ENCODE assay signal across 8 cellular contexts in genomic region chr9:96874947-96875459, GRCh38.
DNase-seq lines count a peak whose midpoint lies in the region; ATAC-seq, FAIRE-seq and TF ChIP-seq lines count a peak whose summit lies in the region.

No MANE protein-coding gene starts in this region.

- H3K9me3 ChIP-seq in SU-DHL-6 (ENCODE audit: insufficient read depth, low read length) (no peaks in the 10 kb centered on the region), mucosa of rectum (ENCODE audit: control insufficient read depth in 2 of 2, low read length in 2 of 2) (no peaks in the 10 kb centered on the region)
- no peaks in the 10 kb centered on the region for H3K9me3 ChIP-seq in effector memory CD4-positive, alpha-beta T cell (ENCODE audit: control insufficient read depth, low read length)

- TF ChIP-seq CTCF in SU-DHL-6 (IDR thresholded peaks at IDR 0.05; ENCODE audit: insufficient read depth, low read length, poor library complexity, severe bottlenecking): no peak

- H3K4me2 ChIP-seq in SU-DHL-6 (ENCODE audit: low read depth, low read length, poor library complexity, severe bottlenecking): peak overlapping the region; percentile 66

- peaks cover 33% of the 10 kb centered on the region for H3F3A ChIP-seq in SU-DHL-6 (ENCODE audit: insufficient read depth)

- H3K4me3 ChIP-seq in SU-DHL-6 (ENCODE audit: insufficient read depth, low read length, poor library complexity, severe bottlenecking) (peak overlapping the region; percentile 49), mucosa of rectum (ENCODE audit: low read length in 2 of 2) (peak overlapping the region; percentile 74 to 78)
- peak overlapping the region; percentile 16 for H3K4me3 ChIP-seq in effector memory CD4-positive, alpha-beta T cell (ENCODE audit: insufficient read depth, low read depth, low read length, poor library complexity, severe bottlenecking)

- no peaks in the 10 kb centered on the region for H3K9me2 ChIP-seq in SU-DHL-6 (replicated peaks; ENCODE audit: insufficient read depth, low read length)

- H3K79me2 ChIP-seq in SU-DHL-6 (ENCODE audit: insufficient read depth, low read length): no peaks in the 10 kb centered on the region

- H3K27me3 ChIP-seq in SU-DHL-6 (ENCODE audit: low read length): no peaks in the 10 kb centered on the region
- peaks cover 29% of the 10 kb centered on the region for H3K27me3 ChIP-seq in effector memory CD4-positive, alpha-beta T cell (replicated peaks; ENCODE audit: control insufficient read depth, insufficient read depth, low read length, poor library complexity, severe bottlenecking)
- H3K27me3 ChIP-seq in mucosa of rectum (ENCODE audit: control insufficient read depth in 2 of 2, insufficient read depth in 2 of 2, low read length in 2 of 2): peaks cover 0 to 5% of the 10 kb centered on the region in 2 donors

- ATAC-seq in GM19467 (IDR thresholded peaks at IDR 0.05; ENCODE audit: unreplicated experiment) (peak; percentile 53), HG03520 (IDR thresholded peaks at IDR 0.05; ENCODE audit: unreplicated experiment) (peak; percentile 55)

- H3K27ac ChIP-seq in SU-DHL-6 (ENCODE audit: low read depth, low read length): peak overlapping the region; percentile 58
- no peak overlapping the region for H3K27ac ChIP-seq in effector memory CD4-positive, alpha-beta T cell (ENCODE audit: insufficient read depth, low read length, poor library complexity, severe bottlenecking)
- peak overlapping the region; percentile 87 to 91 for H3K27ac ChIP-seq in mucosa of rectum (ENCODE audit: low read depth in 2 of 2, low read length in 2 of 2)

- FAIRE-seq in HTR-8/SVneo (lab: Jason Lieb, UNC): no peak

- H2AFZ ChIP-seq in SU-DHL-6 (ENCODE audit: low read depth, low read length, severe bottlenecking): peak overlapping the region; percentile 68

- H4K20me1 ChIP-seq in SU-DHL-6 (ENCODE audit: low read depth, low read length): no peaks in the 10 kb centered on the region

- H3K4me1 ChIP-seq in effector memory CD4-positive, alpha-beta T cell (ENCODE audit: control insufficient read depth, insufficient read depth, low read length, poor library complexity, severe bottlenecking): peaks cover 9% of the 10 kb centered on the region
- peaks cover 4 to 10% of the 10 kb centered on the region in 2 donors for H3K4me1 ChIP-seq in mucosa of rectum (ENCODE audit: control insufficient read depth in 2 of 2, insufficient read depth in 2 of 2, low read length in 2 of 2)

- peak overlapping the region; percentile 42 for H3K9ac ChIP-seq in SU-DHL-6 (ENCODE audit: low read length)
- H3K9ac ChIP-seq in mucosa of rectum (ENCODE audit: low read depth in 1 of 2, low read length in 2 of 2): peak overlapping the region; percentile 83 to 85

- H3K36me3 ChIP-seq in SU-DHL-6 (ENCODE audit: low read length) (no peaks in the 10 kb centered on the region), mucosa of rectum (ENCODE audit: control insufficient read depth in 2 of 2, insufficient read depth in 2 of 2, low read length in 2 of 2) (no peaks in the 10 kb centered on the region)
- H3K36me3 ChIP-seq in effector memory CD4-positive, alpha-beta T cell (ENCODE audit: control insufficient read depth, insufficient read depth, low read length): no peaks in the 10 kb centered on the region

- DNase-seq in DMS53 (lab: John Stamatoyannopoulos, UW) (peak; percentile 97), amniotic stem cell (lab: John Stamatoyannopoulos, UW) (no peak), HTR-8/SVneo (ENCODE audit: insufficient read length, low spot score) (no peak)
- peak in 2 of 3 donors; percentile 41 to 46 for DNase-seq in effector memory CD4-positive, alpha-beta T cell

Comparison
In these comparisons a context has a peak if more than half of its experiments do, and no peak if none do; other contexts are left out.
1. DNase-seq: peak in DMS53 (single experiment) and effector memory CD4-positive, alpha-beta T cell (2 of 3); none in amniotic stem cell (single experiment) and HTR-8/SVneo (single experiment).
2. H3K4me3 ChIP-seq: peak in every context shown above with its lines; median percentile 76 in mucosa of rectum; 49 in SU-DHL-6; 16 in effector memory CD4-positive, alpha-beta T cell.